12 cellular contexts compared by ENCODE assay signal in genomic region chr5:41893074-41893851, GRCh38. TPM values are rescaled to one million over a fixed set of nuclear protein-coding genes. Genes with fewer than 3 reads are reported as not detected.
DNase-seq lines count a peak whose midpoint lies in the region; ATAC-seq, FAIRE-seq and TF ChIP-seq lines count a peak whose summit lies in the region.
"Had no signal": no experiment of that assay in that cellular context is flagged by ENCODE, and none has a peak within 500 bp of the region (broad histone marks: within the 10 kb centered on the region; RNA-seq: fewer than 3 reads in every experiment).

No MANE protein-coding gene starts in this region.

- TF ChIP-seq POLR2A in H54 (IDR thresholded peaks at IDR 0.05; ENCODE audit: low read depth, low read length): no peak

- no peaks in the 10 kb centered on the region for H3K4me1 ChIP-seq in ACC112 (ENCODE audit: control insufficient read depth, insufficient read depth, low read length, unreplicated experiment)
- H3K4me1 ChIP-seq: left ventricle myocardium inferior, neural progenitor cell had no signal

- ATAC-seq in GM18870 (IDR thresholded peaks at IDR 0.05; ENCODE audit: unreplicated experiment) (peak; percentile 67), HG03439 (IDR thresholded peaks at IDR 0.05; ENCODE audit: unreplicated experiment) (peak; percentile 58), GM19397 (IDR thresholded peaks at IDR 0.05; ENCODE audit: unreplicated experiment) (no peak)
- ATAC-seq: heart right ventricle had no signal

- no peaks in the 10 kb centered on the region for H3K79me2 ChIP-seq in ACC112 (ENCODE audit: control insufficient read depth, insufficient read depth, low read length, unreplicated experiment)

- peak overlapping the region; percentile 48 for H3K4me3 ChIP-seq in ACC112 (ENCODE audit: low read depth, low read length)
- H3K4me3 ChIP-seq: heart right ventricle, left ventricle myocardium inferior, neural progenitor cell had no signal

- FAIRE-seq in H54 (lab: Jason Lieb, UNC): peak; percentile 23

- DNase-seq in H54 (ENCODE audit: insufficient read length, low spot score) (no peak), NCI-H1436 treated with DMSO at 0.1 percent for 48 hours (lab: John Stamatoyannopoulos, UW) (no peak), RWPE1 (ENCODE audit: low spot score) (no peak), dermis blood vessel endothelial cell (no peak)
- DNase-seq: heart right ventricle, left ventricle myocardium inferior, NCI-H2227 treated with DMSO at 0.1 percent for 48 hours had no signal

- H3K27ac ChIP-seq in ACC112 (ENCODE audit: low read depth, low read length): no peak overlapping the region
- H3K27ac ChIP-seq in RWPE1: no peak overlapping the region
- H3K27ac ChIP-seq: heart right ventricle, left ventricle myocardium inferior, neural progenitor cell had no signal

- no peaks in the 10 kb centered on the region for H3K36me3 ChIP-seq in ACC112 (ENCODE audit: insufficient read depth, low read length)
- H3K36me3 ChIP-seq: heart right ventricle, left ventricle myocardium inferior, neural progenitor cell had no signal

- peak overlapping the region; percentile 93 for H2AFZ ChIP-seq in ACC112 (ENCODE audit: low read length, unreplicated experiment)
- H2AFZ ChIP-seq: neural progenitor cell had no signal

- TF ChIP-seq CTCF in RWPE1 (conservative IDR thresholded peaks at IDR 0.05; ENCODE audit: low read depth): no peak

- POLR2A ChIA-PET in RWPE1 (lab: Yijun Ruan, JAX; ENCODE audit: low non-redundant PET): no interaction called here

- CTCF ChIA-PET in RWPE1 (lab: Yijun Ruan, JAX): no interaction called here

- H3K27me3 ChIP-seq in ACC112 (ENCODE audit: insufficient read depth, low read length): peaks cover 29% of the 10 kb centered on the region
- H3K27me3 ChIP-seq: neural progenitor cell had no signal

RNA-seq across cellular contexts. Expression of gene RIMOC1, which starts 10.9 kb away (rescaled TPM):
- 14.6 and 18.1 TPM in 2 replicates for total RNA-seq in dermis blood vessel endothelial cell

RNA-seq across cellular contexts. Expression of gene OXCT1, which starts 23.0 kb away (rescaled TPM):
- 21.6 and 66.5 TPM in 2 replicates for total RNA-seq in dermis blood vessel endothelial cell

RNA-seq across cellular contexts. Expression of gene FBXO4, which starts 31.8 kb away (rescaled TPM):
- 8.0 and 10.6 TPM in 2 replicates for total RNA-seq in dermis blood vessel endothelial cell
